10 cellular contexts compared by ENCODE assay signal in genomic region chr2:222959358-222959757, GRCh38.
DNase-seq lines count a peak whose midpoint lies in the region; ATAC-seq and TF ChIP-seq lines count a peak whose summit lies in the region.
"Had no signal": no experiment of that assay in that cellular context is flagged by ENCODE, and none has a peak within 500 bp of the region (broad histone marks: within the 10 kb centered on the region; RNA-seq: fewer than 3 reads in every experiment).

No MANE protein-coding gene starts in this region.

- WGBS in IMR-90 (ENCODE audit: extremely low coverage in 2 of 2, insufficient read length in 1 of 2), 2 experiments: 29% methylated on average over 2 of the region's 4 CpGs; no CpG with 5 or more reads in 1 of the 2 experiments
- WGBS in mammary epithelial cell (ENCODE audit: low coverage, missing lambda C conversion rate): no CpG with 5 or more reads among the region's 4 CpGs

- peak; percentile 67 for TF ChIP-seq RAD21 in IMR-90 (IDR thresholded peaks at IDR 0.05; ENCODE audit: low read length)

- H2AK5ac ChIP-seq in IMR-90 (ENCODE audit: low read depth, low read length): peak overlapping the region; percentile 96

- BruUV-seq in IMR-90 (replicated peaks; lab: Mats Ljungman, UMichigan) (no TSS peak), mammary epithelial cell (replicated peaks; lab: Mats Ljungman, UMichigan) (no TSS peak)

- no peak overlapping the region for H3K4me3 ChIP-seq in IMR-90 (ENCODE audit: insufficient read depth, low read depth, low read length)
- no peak overlapping the region for H3K4me3 ChIP-seq in mammary epithelial cell (replicated peaks in 1 of 3; ENCODE audit: insufficient read depth in 1 of 3, low read depth in 2 of 3, low read length in 3 of 3)
- H3K4me3 ChIP-seq in left lung: no peak overlapping the region
- H3K4me3 ChIP-seq: adrenal gland, spleen had no signal

- peak overlapping the region; percentile 75 for H2AK9ac ChIP-seq in IMR-90 (replicated peaks; ENCODE audit: low read depth, low read length, poor library complexity)

- in situ Hi-C loops in IMR-90 (cut with MboI; ENCODE audit: low sequenced_read_pairs) (no loop called here), mammary epithelial cell (cut with MboI; ENCODE audit: low sequenced_read_pairs in 2 of 2) (no loop called here)

- H3K9me3 Mint-ChIP-seq in stimulated activated memory B cell treated with anti-CD40 and anti-IgM and Interleukin-4, amounts not matched to agents 10 μg/mL and 1 μg/mL and 100 μg/mL, for 72 hours: peaks cover 4% of the 10 kb centered on the region

- CTCF ChIA-PET in IMR-90 (lab: Yijun Ruan, JAX) (interaction anchor here (0.6 to 2.0 kb wide), 15 partner anchors 9 to 783 kb away, joined by 3 to 8 read pairs (median 4); no protein-coding TSS in a partner anchor), mammary epithelial cell (lab: Charles Lee; ENCODE audit: low non-redundant PET) (interaction anchor here (0.5 to 0.7 kb wide), 4 partner anchors 323 to 571 kb away, joined by 3 read pairs; no protein-coding TSS in a partner anchor)

- H3K27ac Mint-ChIP-seq in stimulated activated memory B cell treated with anti-CD40 and anti-IgM and Interleukin-4, amounts not matched to agents 10 μg/mL and 1 μg/mL and 100 μg/mL, for 72 hours: no peak overlapping the region

- H4K5ac ChIP-seq in IMR-90 (ENCODE audit: low read depth, low read length): peak overlapping the region; percentile 33; the same call in 1 of the 2 replicates

- no peaks in the 10 kb centered on the region for H4K20me1 ChIP-seq in IMR-90 (ENCODE audit: insufficient read depth, low read length)
- no peaks in the 10 kb centered on the region for H4K20me1 ChIP-seq in mammary epithelial cell (ENCODE audit: insufficient read depth, low read length)

- H3K14ac ChIP-seq in IMR-90 (replicated peaks; ENCODE audit: low read depth, low read length): peak overlapping the region; percentile 89

- peak overlapping the region; percentile 80 for H2BK5ac ChIP-seq in IMR-90 (ENCODE audit: low read depth, low read length, poor library complexity, severe bottlenecking)

- H3K4me2 ChIP-seq in IMR-90 (ENCODE audit: low read depth, low read length) (no peak overlapping the region), mammary epithelial cell (ENCODE audit: insufficient read depth, low read depth, low read length) (peak overlapping the region; percentile 74)

- peak overlapping the region; percentile 97 for H4K91ac ChIP-seq in IMR-90 (ENCODE audit: insufficient read depth, low read depth, low read length)

- TF ChIP-seq CTCF in AG09319 (IDR thresholded peaks at IDR 0.05; ENCODE audit: low read depth, low read length) (peak; percentile 46), IMR-90 (conservative IDR thresholded peaks at IDR 0.05; ENCODE audit: low read depth, low read length) (peak; percentile 55), mammary epithelial cell (conservative IDR thresholded peaks at IDR 0.05 in 1 of 2, IDR thresholded peaks at IDR 0.05 in 1 of 2; ENCODE audit: extremely low read depth in 1 of 2, insufficient read depth in 1 of 2, low read depth in 1 of 2, low read length in 2 of 2) (peak; percentile 58 to 65), left lung (IDR thresholded peaks at IDR 0.05) (no peak)

- H3K36me3 ChIP-seq in IMR-90 (ENCODE audit: control insufficient read depth, insufficient read depth, low read length): no peaks in the 10 kb centered on the region
- H3K36me3 ChIP-seq in mammary epithelial cell (ENCODE audit: insufficient read depth, low read length): no peaks in the 10 kb centered on the region
- no peaks in the 10 kb centered on the region for H3K36me3 ChIP-seq in left lung
- H3K36me3 ChIP-seq: adrenal gland, spleen had no signal

- peak overlapping the region; percentile 36; the same call in 1 of the 2 replicates for H3K18ac ChIP-seq in IMR-90 (ENCODE audit: low read depth, low read length)

- H2BK20ac ChIP-seq in IMR-90 (ENCODE audit: low read depth, low read length): peak overlapping the region; percentile 97

- H3K9me3 ChIP-seq in IMR-90 (ENCODE audit: control insufficient read depth, insufficient read depth, low read length) (no peaks in the 10 kb centered on the region), mammary epithelial cell (replicated peaks; ENCODE audit: insufficient read depth, low read length) (no peaks in the 10 kb centered on the region), left lung (no peaks in the 10 kb centered on the region)
- H3K9me3 ChIP-seq: adrenal gland, spleen had no signal

- peak; percentile 41 for DNase-seq in AG09319 (ENCODE audit: extremely low read depth, low read depth)
- DNase-seq in IMR-90: peak; percentile 87
- DNase-seq in mammary epithelial cell: peak; percentile 83
- DNase-seq in left lung: no peak
- DNase-seq in activated gamma-delta T cell treated with Interleukin-2 at 50 U/mL for 16 hours: no peak
- DNase-seq in activated CD4-positive, alpha-beta T cell treated with anti-CD3 and anti-CD28 coated beads for 1 hour: no peak
- DNase-seq: adrenal gland, spleen had no signal

- H3K23ac ChIP-seq in IMR-90 (ENCODE audit: low read depth, low read length): peak overlapping the region; percentile 84

- POLR2A ChIA-PET in IMR-90 (lab: Charles Lee; ENCODE audit: unreplicated experiment): no interaction called here

- H3K27ac ChIP-seq in IMR-90 (ENCODE audit: insufficient read depth, low read length): peak overlapping the region; percentile 71
- peak overlapping the region; percentile 15 for H3K27ac ChIP-seq in mammary epithelial cell (ENCODE audit: insufficient read depth, low read depth, low read length)
- no peak overlapping the region for H3K27ac ChIP-seq in left lung
- H3K27ac ChIP-seq: adrenal gland, spleen had no signal

- H3K79me2 ChIP-seq in mammary epithelial cell (ENCODE audit: insufficient read depth, low read length): no peaks in the 10 kb centered on the region

- ATAC-seq in IMR-90 (ENCODE audit: low read depth) (peak; percentile 98), left lung (peak; percentile 60), GM19467 (IDR thresholded peaks at IDR 0.05; ENCODE audit: unreplicated experiment) (no peak)
- no peak for ATAC-seq in stimulated activated memory B cell treated with anti-CD40 and anti-IgM and Interleukin-4, amounts not matched to agents 10 μg/mL and 1 μg/mL and 100 μg/mL, for 72 hours

- peak overlapping the region; percentile 97 for H2BK120ac ChIP-seq in IMR-90 (ENCODE audit: low read depth, low read length)

- H3K9me1 ChIP-seq in IMR-90 (ENCODE audit: insufficient read depth, low read length): peaks cover 8% of the 10 kb centered on the region; the same call in 1 of the 2 replicates

- H2AFZ ChIP-seq in IMR-90 (replicated peaks; ENCODE audit: low read length, poor library complexity) (peak overlapping the region; percentile 74), mammary epithelial cell (ENCODE audit: low read depth, low read length) (peak overlapping the region; percentile 69)

- no peak overlapping the region for H3K4me3 Mint-ChIP-seq in stimulated activated memory B cell treated with anti-CD40 and anti-IgM and Interleukin-4, amounts not matched to agents 10 μg/mL and 1 μg/mL and 100 μg/mL, for 72 hours

- H3K56ac ChIP-seq in IMR-90 (ENCODE audit: extremely low read depth, insufficient read depth, low read length): peak overlapping the region; percentile 56; the same call in 1 of the 2 replicates

- intact Hi-C loops in IMR-90 (cut with micrococcal nuclease): loop anchor here (5.0 kb wide), 2 partner anchors 252 to 267 kb away; no protein-coding TSS in a partner anchor
- intact Hi-C loops in mammary epithelial cell (cut with micrococcal nuclease): loop anchor here (1.0 to 5.0 kb wide), 5 partner anchors 21 to 269 kb away; no protein-coding TSS in a partner anchor
- intact Hi-C loops in left lung (cut with DNase I): no loop called here

- H3K4me1 ChIP-seq in IMR-90 (ENCODE audit: control insufficient read depth, insufficient read depth, low read length) (peaks cover 7% of the 10 kb centered on the region), mammary epithelial cell (ENCODE audit: insufficient read depth, low read length) (peaks cover 22% of the 10 kb centered on the region), left lung (peaks cover 0 to 4% of the 10 kb centered on the region in 2 donors)
- H3K4me1 ChIP-seq: adrenal gland, spleen had no signal

- H3K27me3 ChIP-seq in IMR-90 (ENCODE audit: control insufficient read depth, insufficient read depth, low read length) (no peaks in the 10 kb centered on the region), mammary epithelial cell (ENCODE audit: insufficient read depth, low read length) (no peaks in the 10 kb centered on the region), left lung (no peaks in the 10 kb centered on the region)
- H3K27me3 ChIP-seq: adrenal gland had no signal

- H3K4me1 Mint-ChIP-seq in stimulated activated memory B cell treated with anti-CD40 and anti-IgM and Interleukin-4, amounts not matched to agents 10 μg/mL and 1 μg/mL and 100 μg/mL, for 72 hours: no peaks in the 10 kb centered on the region

- H3K4ac ChIP-seq in IMR-90 (ENCODE audit: low read depth, low read length): peak overlapping the region; percentile 93

- peaks cover 38% of the 10 kb centered on the region for H3K27me3 Mint-ChIP-seq in stimulated activated memory B cell treated with anti-CD40 and anti-IgM and Interleukin-4, amounts not matched to agents 10 μg/mL and 1 μg/mL and 100 μg/mL, for 72 hours

- no peaks in the 10 kb centered on the region for H3K36me3 Mint-ChIP-seq in stimulated activated memory B cell treated with anti-CD40 and anti-IgM and Interleukin-4, amounts not matched to agents 10 μg/mL and 1 μg/mL and 100 μg/mL, for 72 hours

- H3K9ac ChIP-seq in IMR-90 (ENCODE audit: low read depth, low read length) (no peak overlapping the region), mammary epithelial cell (ENCODE audit: insufficient read depth, low read length) (peak overlapping the region; percentile 9)

- dilution Hi-C loops in IMR-90 (cut with HindIII; ENCODE audit: low sequenced_read_pairs, unreplicated experiment) (no loop called here), mammary epithelial cell (cut with HindIII; ENCODE audit: low sequenced_read_pairs) (no loop called here)

- no peaks in the 10 kb centered on the region for H3K79me1 ChIP-seq in IMR-90 (ENCODE audit: low read depth in 1 of 2, low read length in 2 of 2)

- peak overlapping the region; percentile 90; the same call in 2 of the 3 replicates for H2BK15ac ChIP-seq in IMR-90 (ENCODE audit: low read depth, low read length)

- peak overlapping the region; percentile 44 to 82; a peak in 3 of 4 replicates for H4K8ac ChIP-seq in IMR-90 (ENCODE audit: low read depth in 2 of 2, low read length in 2 of 2)

- TF ChIP-seq POLR2A in IMR-90 (IDR thresholded peaks at IDR 0.05; ENCODE audit: low read depth, low read length): no peak

TF ChIP-seq in IMR-90, 13 proteins besides CTCF, POLR2A, EP300 and RAD21 (continues in another document):
- TF ChIP-seq CEBPB (IDR thresholded peaks at IDR 0.05; ENCODE audit: low read depth, low read length) (no peak), MAFK (IDR thresholded peaks at IDR 0.05; ENCODE audit: low read depth, low read length) (no peak), FOS (IDR thresholded peaks at IDR 0.05; ENCODE audit: low read depth, low read length) (no peak), RCOR1 (IDR thresholded peaks at IDR 0.05; ENCODE audit: insufficient replicate concordance, low read length) (no peak), BHLHE40 (IDR thresholded peaks at IDR 0.05; ENCODE audit: low read depth, low read length) (peak; percentile 5; the same call in 1 of the 2 replicates), SMC3 (IDR thresholded peaks at IDR 0.05; ENCODE audit: low read depth, low read length) (peak; percentile 57)

Comparison
In these comparisons a context has a peak if more than half of its experiments do, and no peak if none do; other contexts are left out.
1. DNase-seq: peak in AG09319 (single experiment), IMR-90 (single experiment) and mammary epithelial cell (single experiment); none in left lung (0 of 2), activated gamma-delta T cell treated with Interleukin-2 at 50 U/mL for 16 hours (single experiment) and activated CD4-positive, alpha-beta T cell treated with anti-CD3 and anti-CD28 coated beads for 1 hour (single experiment).
2. CTCF ChIP-seq: peak in AG09319 (single experiment), IMR-90 (single experiment) and mammary epithelial cell (2 of 2); none in left lung (0 of 2).
3. ATAC-seq: peak in IMR-90 (single experiment) and left lung (single experiment); none in stimulated activated memory B cell treated with anti-CD40 and anti-IgM and Interleukin-4, amounts not matched to agents 10 μg/mL and 1 μg/mL and 100 μg/mL, for 72 hours (single experiment) and GM19467 (single experiment).
4. H3K27ac ChIP-seq: peak in IMR-90 (single experiment) and mammary epithelial cell (single experiment); none in left lung (0 of 2).
5. intact Hi-C loops: an anchor here in IMR-90 (5.0 kb wide) and mammary epithelial cell (1.0 to 5.0 kb wide); none called in left lung.